27 cellular contexts compared by ENCODE assay signal in genomic region chr16:88964636-88965035, GRCh38. TPM values are rescaled to one million over a fixed set of nuclear protein-coding genes. Genes with fewer than 3 reads are reported as not detected.
"Had no signal": no experiment of that assay in that cellular context is flagged by ENCODE, and none has a peak within 500 bp of the region (broad histone marks: within the 10 kb centered on the region; RNA-seq: fewer than 3 reads in every experiment).

No MANE protein-coding gene starts in this region.

- H3K4me3 Mint-ChIP-seq: dendritic cell treated with granulocyte-macrophage colony-stimulating factor and Interleukin-4, amounts not matched to agents 40 ng/mL and 50 ng/mL, for 4 days; endodermal cell; natural killer cell treated with Interleukin-12 subunit alpha and Interleukin-12 subunit beta and Interleukin-15 and Interleukin-18, amount 100 ng/mL, for 72 hours; neural crest cell had no signal

- H3K9me3 ChIP-seq: colonic mucosa, esophagus muscularis mucosa, lower lobe of right lung, neutrophil, pancreas, stomach, thyroid gland, vagina had no signal

- H3K27ac ChIP-seq: colonic mucosa, esophagus muscularis mucosa, lower lobe of right lung, neutrophil, pancreas, stomach, thyroid gland, vagina had no signal

- H3K4me1 Mint-ChIP-seq: endodermal cell, neural crest cell had no signal

- H3K9me3 Mint-ChIP-seq: dendritic cell treated with granulocyte-macrophage colony-stimulating factor and Interleukin-4, amounts not matched to agents 40 ng/mL and 50 ng/mL, for 4 days; natural killer cell treated with Interleukin-12 subunit alpha and Interleukin-12 subunit beta and Interleukin-15 and Interleukin-18, amount 100 ng/mL, for 72 hours had no signal

- H3K36me3 ChIP-seq: colonic mucosa, esophagus muscularis mucosa, lower lobe of right lung, pancreas, stomach, thyroid gland, vagina had no signal

- DNase-seq: colonic mucosa; effector CD8-positive, alpha-beta T cell; endodermal cell; foreskin melanocyte; head of caudate nucleus; left ventricle myocardium superior; pancreas; stimulated activated CD4-positive, alpha-beta T cell treated with anti-CD3 and anti-CD28 coated beads, Interleukin-12 subunit alpha, Interleukin-12 subunit beta, amount 100 ng/mL, for 4 hours; stimulated activated CD4-positive, alpha-beta T cell treated with anti-CD3 and anti-CD28 coated beads, Interleukin-1b, Interleukin-23, amount 100 ng/mL, for 48 hours; stimulated activated CD4-positive, alpha-beta T cell treated with anti-CD3 and anti-CD28 coated beads, Interleukin-4, amount 100 ng/mL, for 1 hour; stimulated activated CD8-positive, alpha-beta memory T cell treated with anti-CD3 and anti-CD28 coated beads, Interleukin-4, amount 100 ng/mL, for 48 hours; stimulated activated naive CD4-positive, alpha-beta T cell treated with Interleukin-2 at 50 U/mL for 16 hours; stomach; thyroid gland; trophoblast cell had no signal

- ATAC-seq: left ventricle myocardium superior; lower lobe of right lung; natural killer cell treated with Interleukin-12 subunit alpha and Interleukin-12 subunit beta and Interleukin-15 and Interleukin-18, amount 100 ng/mL, for 72 hours; pancreas; sciatic nerve had no signal

- H3K4me3 ChIP-seq: colonic mucosa, esophagus muscularis mucosa, lower lobe of right lung, pancreas, smooth muscle cell, stomach, thyroid gland, vagina had no signal

- H3K4me2 ChIP-seq: smooth muscle cell had no signal

- FAIRE-seq: endothelial cell of umbilical vein, keratinocyte, pancreas had no signal

- H3K27me3 ChIP-seq: colonic mucosa, thyroid gland, vagina had no signal

- H3K4me1 ChIP-seq: colonic mucosa, pancreas, thyroid gland had no signal

- H3K27ac Mint-ChIP-seq: dendritic cell treated with granulocyte-macrophage colony-stimulating factor and Interleukin-4, amounts not matched to agents 40 ng/mL and 50 ng/mL, for 4 days; endodermal cell; natural killer cell treated with Interleukin-12 subunit alpha and Interleukin-12 subunit beta and Interleukin-15 and Interleukin-18, amount 100 ng/mL, for 72 hours; progenitor cell of endocrine pancreas had no signal

- H3K36me3 Mint-ChIP-seq: natural killer cell treated with Interleukin-12 subunit alpha and Interleukin-12 subunit beta and Interleukin-15 and Interleukin-18, amount 100 ng/mL, for 72 hours had no signal

RNA-seq across cellular contexts. Expression of gene CBFA2T3, which starts 12.4 kb away (rescaled TPM):
- total RNA-seq: endothelial cell of umbilical vein, smooth muscle cell had no signal
- polyA plus RNA-seq: endothelial cell of umbilical vein had no signal
